In the genomic region with DNA sequence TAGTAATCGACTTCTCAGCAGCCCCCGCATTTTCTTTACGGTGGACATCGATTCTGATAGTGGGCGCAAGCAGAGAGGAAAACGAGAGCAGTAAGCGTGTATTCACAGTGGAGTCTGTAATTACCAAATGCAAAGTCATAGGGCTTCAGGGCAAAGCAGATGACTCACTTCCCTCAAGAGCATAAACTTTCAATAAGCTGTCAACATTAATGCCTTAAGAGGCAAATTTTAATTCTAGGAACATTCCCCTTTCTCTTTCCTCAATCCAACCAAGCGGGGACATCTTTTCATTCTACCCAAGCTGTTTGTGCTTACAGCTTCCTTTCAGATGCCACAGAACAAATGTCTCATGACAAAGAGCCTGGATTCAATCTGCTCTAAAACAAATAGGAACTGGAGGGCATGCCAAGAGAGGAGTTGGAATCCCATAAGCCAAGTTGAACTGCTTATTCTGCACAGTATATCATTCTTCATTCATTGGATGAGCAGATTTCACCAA, we compare ENCODE assay signal across 1 cellular context.
TF ChIP-seq lines count a peak whose summit lies in the region.

No MANE protein-coding gene starts in this region.

TF ChIP-seq in HepG2, 621 proteins besides CTCF, POLR2A, EP300 and RAD21:
- TF ChIP-seq, protein P1, sequence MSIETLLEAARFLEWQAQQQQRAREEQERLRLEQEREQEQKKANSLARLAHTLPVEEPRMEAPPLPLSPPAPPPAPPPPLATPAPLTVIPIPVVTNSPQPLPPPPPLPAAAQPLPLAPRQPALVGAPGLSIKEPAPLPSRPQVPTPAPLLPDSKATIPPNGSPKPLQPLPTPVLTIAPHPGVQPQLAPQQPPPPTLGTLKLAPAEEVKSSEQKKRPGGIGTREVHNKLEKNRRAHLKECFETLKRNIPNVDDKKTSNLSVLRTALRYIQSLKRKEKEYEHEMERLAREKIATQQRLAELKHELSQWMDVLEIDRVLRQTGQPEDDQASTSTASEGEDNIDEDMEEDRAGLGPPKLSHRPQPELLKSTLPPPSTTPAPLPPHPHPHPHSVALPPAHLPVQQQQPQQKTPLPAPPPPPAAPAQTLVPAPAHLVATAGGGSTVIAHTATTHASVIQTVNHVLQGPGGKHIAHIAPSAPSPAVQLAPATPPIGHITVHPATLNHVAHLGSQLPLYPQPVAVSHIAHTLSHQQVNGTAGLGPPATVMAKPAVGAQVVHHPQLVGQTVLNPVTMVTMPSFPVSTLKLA (IDR thresholded peaks at IDR 0.05): no peak
- no peak for TF ChIP-seq FOXO1 (CRISPR knock-in tag; IDR thresholded peaks at IDR 0.05)
- no peak for TF ChIP-seq HNRNPUL1 (IDR thresholded peaks at IDR 0.05; ENCODE audit: low read depth, low read length)
- TF ChIP-seq, protein P2, sequence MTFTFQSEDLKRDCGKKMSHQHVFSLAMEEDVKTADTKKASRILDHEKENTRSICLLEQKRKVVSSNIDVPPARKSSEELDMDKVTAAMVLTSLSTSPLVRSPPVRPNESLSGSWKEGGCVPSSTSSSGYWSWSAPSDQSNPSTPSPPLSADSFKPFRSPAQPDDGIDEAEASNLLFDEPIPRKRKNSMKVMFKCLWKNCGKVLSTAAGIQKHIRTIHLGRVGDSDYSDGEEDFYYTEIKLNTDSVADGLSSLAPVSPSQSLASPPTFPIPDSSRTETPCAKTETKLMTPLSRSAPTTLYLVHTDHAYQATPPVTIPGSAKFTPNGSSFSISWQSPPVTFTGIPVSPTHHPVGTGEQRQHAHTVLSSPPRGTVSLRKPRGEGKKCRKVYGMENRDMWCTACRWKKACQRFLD (CRISPR knock-in tag; IDR thresholded peaks at IDR 0.05; ENCODE audit: borderline replicate concordance): no peak
- TF ChIP-seq MAZ (IDR thresholded peaks at IDR 0.05; ENCODE audit: borderline replicate concordance, low read depth, low read length): no peak
- no peak for TF ChIP-seq MAZ (CRISPR knock-in tag; IDR thresholded peaks at IDR 0.05; ENCODE audit: low read depth)
- TF ChIP-seq ZNF264 (CRISPR knock-in tag; IDR thresholded peaks at IDR 0.05): no peak
- TF ChIP-seq ZNF121 (CRISPR knock-in tag; IDR thresholded peaks at IDR 0.05): no peak
- TF ChIP-seq, protein P3, sequence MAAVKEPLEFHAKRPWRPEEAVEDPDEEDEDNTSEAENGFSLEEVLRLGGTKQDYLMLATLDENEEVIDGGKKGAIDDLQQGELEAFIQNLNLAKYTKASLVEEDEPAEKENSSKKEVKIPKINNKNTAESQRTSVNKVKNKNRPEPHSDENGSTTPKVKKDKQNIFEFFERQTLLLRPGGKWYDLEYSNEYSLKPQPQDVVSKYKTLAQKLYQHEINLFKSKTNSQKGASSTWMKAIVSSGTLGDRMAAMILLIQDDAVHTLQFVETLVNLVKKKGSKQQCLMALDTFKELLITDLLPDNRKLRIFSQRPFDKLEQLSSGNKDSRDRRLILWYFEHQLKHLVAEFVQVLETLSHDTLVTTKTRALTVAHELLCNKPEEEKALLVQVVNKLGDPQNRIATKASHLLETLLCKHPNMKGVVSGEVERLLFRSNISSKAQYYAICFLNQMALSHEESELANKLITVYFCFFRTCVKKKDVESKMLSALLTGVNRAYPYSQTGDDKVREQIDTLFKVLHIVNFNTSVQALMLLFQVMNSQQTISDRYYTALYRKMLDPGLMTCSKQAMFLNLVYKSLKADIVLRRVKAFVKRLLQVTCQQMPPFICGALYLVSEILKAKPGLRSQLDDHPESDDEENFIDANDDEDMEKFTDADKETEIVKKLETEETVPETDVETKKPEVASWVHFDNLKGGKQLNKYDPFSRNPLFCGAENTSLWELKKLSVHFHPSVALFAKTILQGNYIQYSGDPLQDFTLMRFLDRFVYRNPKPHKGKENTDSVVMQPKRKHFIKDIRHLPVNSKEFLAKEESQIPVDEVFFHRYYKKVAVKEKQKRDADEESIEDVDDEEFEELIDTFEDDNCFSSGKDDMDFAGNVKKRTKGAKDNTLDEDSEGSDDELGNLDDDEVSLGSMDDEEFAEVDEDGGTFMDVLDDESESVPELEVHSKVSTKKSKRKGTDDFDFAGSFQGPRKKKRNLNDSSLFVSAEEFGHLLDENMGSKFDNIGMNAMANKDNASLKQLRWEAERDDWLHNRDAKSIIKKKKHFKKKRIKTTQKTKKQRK (IDR thresholded peaks at IDR 0.05; ENCODE audit: low read length): no peak
- TF ChIP-seq RBM22 (optimal IDR thresholded peaks at IDR 0.05; ENCODE audit: low read length): no peak
- TF ChIP-seq ZBTB1 (CRISPR knock-in tag; IDR thresholded peaks at IDR 0.05; ENCODE audit: borderline replicate concordance): no peak
- TF ChIP-seq USF2 (IDR thresholded peaks at IDR 0.05; ENCODE audit: low read depth, low read length): no peak
- no peak for TF ChIP-seq USF2 (CRISPR knock-in tag; IDR thresholded peaks at IDR 0.05; ENCODE audit: borderline replicate concordance)
- TF ChIP-seq, protein P4, sequence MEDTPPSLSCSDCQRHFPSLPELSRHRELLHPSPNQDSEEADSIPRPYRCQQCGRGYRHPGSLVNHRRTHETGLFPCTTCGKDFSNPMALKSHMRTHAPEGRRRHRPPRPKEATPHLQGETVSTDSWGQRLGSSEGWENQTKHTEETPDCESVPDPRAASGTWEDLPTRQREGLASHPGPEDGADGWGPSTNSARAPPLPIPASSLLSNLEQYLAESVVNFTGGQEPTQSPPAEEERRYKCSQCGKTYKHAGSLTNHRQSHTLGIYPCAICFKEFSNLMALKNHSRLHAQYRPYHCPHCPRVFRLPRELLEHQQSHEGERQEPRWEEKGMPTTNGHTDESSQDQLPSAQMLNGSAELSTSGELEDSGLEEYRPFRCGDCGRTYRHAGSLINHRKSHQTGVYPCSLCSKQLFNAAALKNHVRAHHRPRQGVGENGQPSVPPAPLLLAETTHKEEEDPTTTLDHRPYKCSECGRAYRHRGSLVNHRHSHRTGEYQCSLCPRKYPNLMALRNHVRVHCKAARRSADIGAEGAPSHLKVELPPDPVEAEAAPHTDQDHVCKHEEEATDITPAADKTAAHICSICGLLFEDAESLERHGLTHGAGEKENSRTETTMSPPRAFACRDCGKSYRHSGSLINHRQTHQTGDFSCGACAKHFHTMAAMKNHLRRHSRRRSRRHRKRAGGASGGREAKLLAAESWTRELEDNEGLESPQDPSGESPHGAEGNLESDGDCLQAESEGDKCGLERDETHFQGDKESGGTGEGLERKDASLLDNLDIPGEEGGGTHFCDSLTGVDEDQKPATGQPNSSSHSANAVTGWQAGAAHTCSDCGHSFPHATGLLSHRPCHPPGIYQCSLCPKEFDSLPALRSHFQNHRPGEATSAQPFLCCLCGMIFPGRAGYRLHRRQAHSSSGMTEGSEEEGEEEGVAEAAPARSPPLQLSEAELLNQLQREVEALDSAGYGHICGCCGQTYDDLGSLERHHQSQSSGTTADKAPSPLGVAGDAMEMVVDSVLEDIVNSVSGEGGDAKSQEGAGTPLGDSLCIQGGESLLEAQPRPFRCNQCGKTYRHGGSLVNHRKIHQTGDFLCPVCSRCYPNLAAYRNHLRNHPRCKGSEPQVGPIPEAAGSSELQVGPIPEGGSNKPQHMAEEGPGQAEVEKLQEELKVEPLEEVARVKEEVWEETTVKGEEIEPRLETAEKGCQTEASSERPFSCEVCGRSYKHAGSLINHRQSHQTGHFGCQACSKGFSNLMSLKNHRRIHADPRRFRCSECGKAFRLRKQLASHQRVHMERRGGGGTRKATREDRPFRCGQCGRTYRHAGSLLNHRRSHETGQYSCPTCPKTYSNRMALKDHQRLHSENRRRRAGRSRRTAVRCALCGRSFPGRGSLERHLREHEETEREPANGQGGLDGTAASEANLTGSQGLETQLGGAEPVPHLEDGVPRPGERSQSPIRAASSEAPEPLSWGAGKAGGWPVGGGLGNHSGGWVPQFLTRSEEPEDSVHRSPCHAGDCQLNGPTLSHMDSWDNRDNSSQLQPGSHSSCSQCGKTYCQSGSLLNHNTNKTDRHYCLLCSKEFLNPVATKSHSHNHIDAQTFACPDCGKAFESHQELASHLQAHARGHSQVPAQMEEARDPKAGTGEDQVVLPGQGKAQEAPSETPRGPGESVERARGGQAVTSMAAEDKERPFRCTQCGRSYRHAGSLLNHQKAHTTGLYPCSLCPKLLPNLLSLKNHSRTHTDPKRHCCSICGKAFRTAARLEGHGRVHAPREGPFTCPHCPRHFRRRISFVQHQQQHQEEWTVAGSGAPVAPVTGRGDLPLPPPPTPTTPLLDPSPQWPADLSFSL (CRISPR knock-in tag; IDR thresholded peaks at IDR 0.05): no peak
- TF ChIP-seq TEAD3 (CRISPR knock-in tag; optimal IDR thresholded peaks at IDR 0.05; ENCODE audit: borderline replicate concordance): no peak
- no peak for TF ChIP-seq ZNF562 (CRISPR knock-in tag; IDR thresholded peaks at IDR 0.05; ENCODE audit: borderline replicate concordance)
- TF ChIP-seq, protein P5, sequence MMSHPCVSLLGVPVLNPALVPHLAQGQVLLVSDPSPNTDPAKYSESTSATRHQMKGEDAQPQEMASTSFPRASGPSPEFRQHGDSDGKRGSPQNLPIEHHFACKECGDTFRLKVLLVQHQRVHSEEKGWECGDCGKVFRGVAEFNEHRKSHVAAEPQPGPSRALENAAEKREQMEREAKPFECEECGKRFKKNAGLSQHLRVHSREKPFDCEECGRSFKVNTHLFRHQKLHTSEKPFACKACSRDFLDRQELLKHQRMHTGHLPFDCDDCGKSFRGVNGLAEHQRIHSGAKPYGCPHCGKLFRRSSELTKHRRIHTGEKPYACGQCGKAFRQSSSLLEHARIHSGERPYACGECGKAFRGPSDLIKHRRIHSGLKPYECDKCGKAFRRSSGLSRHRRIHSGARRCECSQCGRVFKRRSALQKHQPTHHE (CRISPR knock-in tag; IDR thresholded peaks at IDR 0.05; ENCODE audit: borderline replicate concordance): no peak
- TF ChIP-seq TAF1 (CRISPR knock-in tag; IDR thresholded peaks at IDR 0.05): no peak
- no peak for TF ChIP-seq ZNF510 (CRISPR knock-in tag; IDR thresholded peaks at IDR 0.05; ENCODE audit: low read depth)
- no peak for TF ChIP-seq ZNF136 (CRISPR knock-in tag; IDR thresholded peaks at IDR 0.05; ENCODE audit: low read depth)
- TF ChIP-seq ZNF318 (CRISPR knock-in tag; IDR thresholded peaks at IDR 0.05): no peak
- no peak for TF ChIP-seq FOXA1 (IDR thresholded peaks at IDR 0.05)
- no peak for TF ChIP-seq FOXA1 (CRISPR knock-in tag; IDR thresholded peaks at IDR 0.05)
